In the genomic region with DNA sequence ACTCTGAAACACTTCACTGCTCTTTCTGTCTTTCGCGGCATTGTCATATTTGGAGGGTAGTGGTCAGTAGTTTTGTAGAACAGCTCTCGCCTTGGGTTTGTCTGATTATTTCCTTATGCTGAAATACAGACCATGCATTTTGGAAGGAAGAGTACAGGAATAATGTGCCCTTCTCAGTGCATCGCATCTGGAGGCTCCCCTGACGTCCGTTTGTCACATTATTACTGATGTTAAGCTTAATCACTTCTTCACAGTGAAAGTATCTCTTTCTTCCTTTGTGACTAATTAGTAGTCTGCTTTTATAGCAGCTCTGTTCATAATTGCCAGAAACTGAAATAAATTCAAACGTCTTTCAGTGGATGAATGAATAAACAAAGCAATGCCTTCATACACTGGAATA, we compare ENCODE assay signal across 24 cellular contexts.
DNase-seq lines count a peak whose midpoint lies in the region; ATAC-seq and TF ChIP-seq lines count a peak whose summit lies in the region.
"Had no signal": no experiment of that assay in that cellular context is flagged by ENCODE, and none has a peak within 500 bp of the region (broad histone marks: within the 10 kb centered on the region; RNA-seq: fewer than 3 reads in every experiment).

No MANE protein-coding gene starts in this region.

- peak overlapping the region; percentile 85 for H3K27ac ChIP-seq in angular gyrus (ENCODE audit: low read depth, low read length)
- no peak overlapping the region for H3K27ac ChIP-seq in CD8-positive, alpha-beta T cell (ENCODE audit: low read depth, low read length)
- no peak overlapping the region for H3K27ac ChIP-seq in naive thymus-derived CD4-positive, alpha-beta T cell (ENCODE audit: low read depth, low read length)
- H3K27ac ChIP-seq: 22Rv1, PC-9, RWPE1 had no signal

- H3K27ac Mint-ChIP-seq in CD8-positive, alpha-beta T cell: no peak overlapping the region
- no peak overlapping the region for H3K27ac Mint-ChIP-seq in naive thymus-derived CD4-positive, alpha-beta T cell

- H3K4me1 Mint-ChIP-seq in CD8-positive, alpha-beta T cell (ENCODE audit: low read depth): no peaks in the 10 kb centered on the region
- H3K4me1 Mint-ChIP-seq in naive thymus-derived CD4-positive, alpha-beta T cell: no peaks in the 10 kb centered on the region

- no peaks in the 10 kb centered on the region for H3K36me3 ChIP-seq in CD8-positive, alpha-beta T cell (ENCODE audit: insufficient read depth, low read length)
- no peaks in the 10 kb centered on the region for H3K36me3 ChIP-seq in naive thymus-derived CD4-positive, alpha-beta T cell (ENCODE audit: control insufficient read depth in 2 of 3, insufficient read depth in 3 of 3, low read length in 3 of 3)

- no peaks in the 10 kb centered on the region for H3K9me3 Mint-ChIP-seq in CD8-positive, alpha-beta T cell
- peaks cover 0 to 4% (median 0%) of the 10 kb centered on the region in 11 donors for H3K9me3 Mint-ChIP-seq in naive thymus-derived CD4-positive, alpha-beta T cell

- intact Hi-C loops in CD8-positive, alpha-beta T cell (cut with DNase I, micrococcal nuclease): no loop called here
- intact Hi-C loops in naive thymus-derived CD4-positive, alpha-beta T cell (cut with micrococcal nuclease): no loop called here

- H3K9me3 ChIP-seq in CD8-positive, alpha-beta T cell (ENCODE audit: low read length): no peaks in the 10 kb centered on the region
- H3K9me3 ChIP-seq in naive thymus-derived CD4-positive, alpha-beta T cell (ENCODE audit: control insufficient read depth in 2 of 3, low read length in 3 of 3): no peaks in the 10 kb centered on the region

- no peaks in the 10 kb centered on the region for H3K27me3 ChIP-seq in CD8-positive, alpha-beta T cell (ENCODE audit: insufficient read depth, low read length)
- H3K27me3 ChIP-seq in naive thymus-derived CD4-positive, alpha-beta T cell (ENCODE audit: control insufficient read depth in 2 of 2, insufficient read depth in 2 of 2, low read length in 2 of 2): no peaks in the 10 kb centered on the region

- H3K4me3 Mint-ChIP-seq in CD8-positive, alpha-beta T cell: no peak overlapping the region
- no peak overlapping the region for H3K4me3 Mint-ChIP-seq in naive thymus-derived CD4-positive, alpha-beta T cell
- H3K4me3 Mint-ChIP-seq: IgD-negative memory B cell had no signal

- H3K36me3 Mint-ChIP-seq in CD8-positive, alpha-beta T cell: no peaks in the 10 kb centered on the region
- no peaks in the 10 kb centered on the region for H3K36me3 Mint-ChIP-seq in naive thymus-derived CD4-positive, alpha-beta T cell
- H3K36me3 Mint-ChIP-seq: IgD-negative memory B cell had no signal

- POLR2A ChIA-PET in CD8-positive, alpha-beta T cell (lab: Charles Lee): no interaction called here
- POLR2A ChIA-PET in naive thymus-derived CD4-positive, alpha-beta T cell (lab: Charles Lee): no interaction called here

- no peak overlapping the region for H3K4me3 ChIP-seq in CD8-positive, alpha-beta T cell (ENCODE audit: low read depth, low read length)
- H3K4me3 ChIP-seq in naive thymus-derived CD4-positive, alpha-beta T cell (ENCODE audit: low read length): no peak overlapping the region
- H3K4me3 ChIP-seq: PC-9 had no signal

- peaks cover 9% of the 10 kb centered on the region for H3K27me3 Mint-ChIP-seq in CD8-positive, alpha-beta T cell (ENCODE audit: low read depth)
- peaks cover 0 to 15% (median 7%) of the 10 kb centered on the region in 5 donors for H3K27me3 Mint-ChIP-seq in naive thymus-derived CD4-positive, alpha-beta T cell

- no peak for ATAC-seq in CD8-positive, alpha-beta T cell
- no peak for ATAC-seq in naive thymus-derived CD4-positive, alpha-beta T cell

- peak; percentile 80 for DNase-seq in Ammon's horn (ENCODE audit: low spot score)
- peak; percentile 92 for DNase-seq in globus pallidus (ENCODE audit: low spot score)
- peak in 30 of 56 donors; percentile 6 to 68 (median 34) for DNase-seq in nucleus accumbens (lab: John Stamatoyannopoulos, UW)
- no peak for DNase-seq in hepatic stellate cell (ENCODE audit: low spot score)
- DNase-seq in NOMO-1 treated with dmso at 0.1 percent for 144 hours (lab: John Stamatoyannopoulos, UW; ENCODE audit: unreplicated experiment): no peak
- DNase-seq in CD8-positive, alpha-beta T cell: no peak
- DNase-seq in naive thymus-derived CD4-positive, alpha-beta T cell: no peak
- DNase-seq: ACHN, AML-193, COR-L47, DMS79, H7, NCI-H1105, NCI-H146, NCI-H2029 treated with DMSO at 0.1 percent for 48 hours, NCI-H345, NCI-H524 treated with DMSO at 0.1 percent for 48 hours, NCI-H82, PC-9, SHP77 treated with DMSO at 0.1 percent for 48 hours had no signal

- TF ChIP-seq CTCF in CD8-positive, alpha-beta T cell (IDR thresholded peaks at IDR 0.05): no peak

- H3K4me1 ChIP-seq in CD8-positive, alpha-beta T cell (ENCODE audit: insufficient read depth, low read length): no peaks in the 10 kb centered on the region
- H3K4me1 ChIP-seq in naive thymus-derived CD4-positive, alpha-beta T cell (ENCODE audit: control insufficient read depth in 2 of 2, insufficient read depth in 2 of 2, low read length in 2 of 2): no peaks in the 10 kb centered on the region

- CTCF ChIA-PET in CD8-positive, alpha-beta T cell (lab: Charles Lee): no interaction called here
- CTCF ChIA-PET in naive thymus-derived CD4-positive, alpha-beta T cell (lab: Charles Lee): no interaction called here

Comparison
In these comparisons a context has a peak if more than half of its experiments do, and no peak if none do; other contexts are left out.
1. DNase-seq: peak in Ammon's horn (single experiment), globus pallidus (single experiment) and nucleus accumbens (30 of 56); none in hepatic stellate cell (single experiment), NOMO-1 treated with dmso at 0.1 percent for 144 hours (single experiment), CD8-positive, alpha-beta T cell (0 of 7) and naive thymus-derived CD4-positive, alpha-beta T cell (0 of 9).